ENCODE assay signal across 25 cellular contexts in genomic region chr1:206914138-206914537, GRCh38. TPM values are rescaled to one million over a fixed set of nuclear protein-coding genes. Genes with fewer than 3 reads are reported as not detected.
"Had no signal": no experiment of that assay in that cellular context is flagged by ENCODE, and none has a peak within 500 bp of the region (broad histone marks: within the 10 kb centered on the region; RNA-seq: fewer than 3 reads in every experiment).

No MANE protein-coding gene starts in this region.

- DNase-seq: activated CD4-positive, alpha-beta memory T cell treated with anti-CD3 and anti-CD28 coated beads, Interleukin-2, amount 10 ng/mL, durations not matched to agents 7 days and 5 days; activated CD4-positive, CD25-positive, alpha-beta regulatory T cell treated with anti-CD3 and anti-CD28 coated beads, Interleukin-2, amount 50 U/mL, for 72 hours; activated CD8-positive, alpha-beta memory T cell treated with anti-CD3 and anti-CD28 coated beads, Interleukin-2, amount 50 U/mL, for 4 hours; activated naive CD8-positive, alpha-beta T cell treated with anti-CD3 and anti-CD28 coated beads, Interleukin-2, amount 10 ng/mL, durations not matched to agents 7 days and 5 days; endodermal cell; erythroblast; gastrocnemius medialis; heart right ventricle; posterior cingulate gyrus; retina; stimulated activated CD4-positive, alpha-beta T cell treated with anti-CD3 and anti-CD28 coated beads, Interleukin-2, amount 100 ng/mL, for 48 hours; stimulated activated naive CD4-positive, alpha-beta T cell treated with Interleukin-2 at 50 U/mL for 16 hours; T-helper 1 cell; T1000; trophoblast cell had no signal

- H3K27ac Mint-ChIP-seq: activated CD4-positive, alpha-beta memory T cell treated with anti-CD3 and anti-CD28 coated beads, Interleukin-2, amount 10 ng/mL, durations not matched to agents 7 days and 5 days; endodermal cell had no signal

- H3K4me1 Mint-ChIP-seq: endodermal cell had no signal

- H3K27ac ChIP-seq: breast epithelium, gastrocnemius medialis, heart right ventricle, suprapubic skin had no signal

- ATAC-seq: gastrocnemius medialis, heart right ventricle, SK-N-SH treated with all-trans-retinoic acid at 6 μM for 48 hours had no signal

- H3K36me3 ChIP-seq: breast epithelium, gastrocnemius medialis, heart right ventricle, suprapubic skin had no signal

- H3K27me3 ChIP-seq: breast epithelium had no signal

- H3K9me3 Mint-ChIP-seq: activated CD4-positive, alpha-beta memory T cell treated with anti-CD3 and anti-CD28 coated beads, Interleukin-2, amount 10 ng/mL, durations not matched to agents 7 days and 5 days; activated naive CD8-positive, alpha-beta T cell treated with anti-CD3 and anti-CD28 coated beads, Interleukin-2, amount 10 ng/mL, durations not matched to agents 7 days and 5 days; endodermal cell; naive thymus-derived CD8-positive, alpha-beta T cell had no signal

- H3K4me1 ChIP-seq: breast epithelium had no signal

- H3K4me3 ChIP-seq: breast epithelium, gastrocnemius medialis, heart right ventricle, suprapubic skin had no signal

- H3K27me3 Mint-ChIP-seq: activated CD4-positive, alpha-beta memory T cell treated with anti-CD3 and anti-CD28 coated beads, Interleukin-2, amount 10 ng/mL, durations not matched to agents 7 days and 5 days; activated naive CD8-positive, alpha-beta T cell treated with anti-CD3 and anti-CD28 coated beads, Interleukin-2, amount 10 ng/mL, durations not matched to agents 7 days and 5 days; naive thymus-derived CD8-positive, alpha-beta T cell had no signal

- H3K4me3 Mint-ChIP-seq: activated CD4-positive, alpha-beta memory T cell treated with anti-CD3 and anti-CD28 coated beads, Interleukin-2, amount 10 ng/mL, durations not matched to agents 7 days and 5 days; activated naive CD8-positive, alpha-beta T cell treated with anti-CD3 and anti-CD28 coated beads, Interleukin-2, amount 10 ng/mL, durations not matched to agents 7 days and 5 days; endodermal cell; naive thymus-derived CD8-positive, alpha-beta T cell had no signal

- H3K9me3 ChIP-seq: breast epithelium, gastrocnemius medialis, heart right ventricle, suprapubic skin had no signal

RNA-seq across cellular contexts. Expression of gene FCMR, which starts 7.6 kb away (rescaled TPM):
- total RNA-seq: cerebellum, dermis microvascular lymphatic vessel endothelial cell, endodermal cell, lung microvascular endothelial cell had no signal

RNA-seq across cellular contexts. Expression of gene IL24, which starts 16.9 kb away (rescaled TPM):
- total RNA-seq: activated CD4-positive, alpha-beta memory T cell treated with anti-CD3 and anti-CD28 coated beads, Interleukin-2, amount 10 ng/mL, durations not matched to agents 7 days and 5 days; activated naive CD8-positive, alpha-beta T cell treated with anti-CD3 and anti-CD28 coated beads, Interleukin-2, amount 10 ng/mL, durations not matched to agents 7 days and 5 days; aorta; cerebellum; dermis microvascular lymphatic vessel endothelial cell; endodermal cell; gastrocnemius medialis; heart right ventricle; lung microvascular endothelial cell; naive thymus-derived CD8-positive, alpha-beta T cell; skeletal muscle tissue; suprapubic skin had no signal
- polyA plus RNA-seq: aorta had no signal

RNA-seq across cellular contexts. Expression of gene PIGR, which starts 32.1 kb away (rescaled TPM):
- total RNA-seq: activated CD4-positive, alpha-beta memory T cell treated with anti-CD3 and anti-CD28 coated beads, Interleukin-2, amount 10 ng/mL, durations not matched to agents 7 days and 5 days; activated naive CD8-positive, alpha-beta T cell treated with anti-CD3 and anti-CD28 coated beads, Interleukin-2, amount 10 ng/mL, durations not matched to agents 7 days and 5 days; dermis microvascular lymphatic vessel endothelial cell; endodermal cell; lung microvascular endothelial cell; mononuclear cell; naive thymus-derived CD8-positive, alpha-beta T cell had no signal

RNA-seq across cellular contexts. Expression of gene IL20, which starts 48.7 kb away (rescaled TPM):
- total RNA-seq: activated CD4-positive, alpha-beta memory T cell treated with anti-CD3 and anti-CD28 coated beads, Interleukin-2, amount 10 ng/mL, durations not matched to agents 7 days and 5 days; activated naive CD8-positive, alpha-beta T cell treated with anti-CD3 and anti-CD28 coated beads, Interleukin-2, amount 10 ng/mL, durations not matched to agents 7 days and 5 days; aorta; cerebellum; dermis microvascular lymphatic vessel endothelial cell; endodermal cell; gastrocnemius medialis; heart right ventricle; lung microvascular endothelial cell; mononuclear cell; naive thymus-derived CD8-positive, alpha-beta T cell; skeletal muscle tissue had no signal
- polyA plus RNA-seq: aorta; heart right ventricle; naive thymus-derived CD8-positive, alpha-beta T cell had no signal

RNA-seq across cellular contexts. Expression of gene FCAMR, which starts 56.1 kb away (rescaled TPM):
- total RNA-seq: activated CD4-positive, alpha-beta memory T cell treated with anti-CD3 and anti-CD28 coated beads, Interleukin-2, amount 10 ng/mL, durations not matched to agents 7 days and 5 days; aorta; breast epithelium; cerebellum; dermis microvascular lymphatic vessel endothelial cell; endodermal cell; gastrocnemius medialis; heart right ventricle; lung microvascular endothelial cell; mononuclear cell; naive thymus-derived CD8-positive, alpha-beta T cell; skeletal muscle tissue; suprapubic skin had no signal
- polyA plus RNA-seq: aorta; heart right ventricle; naive thymus-derived CD8-positive, alpha-beta T cell had no signal
